ENCODE assay signal across 17 cellular contexts in the genomic region with DNA sequence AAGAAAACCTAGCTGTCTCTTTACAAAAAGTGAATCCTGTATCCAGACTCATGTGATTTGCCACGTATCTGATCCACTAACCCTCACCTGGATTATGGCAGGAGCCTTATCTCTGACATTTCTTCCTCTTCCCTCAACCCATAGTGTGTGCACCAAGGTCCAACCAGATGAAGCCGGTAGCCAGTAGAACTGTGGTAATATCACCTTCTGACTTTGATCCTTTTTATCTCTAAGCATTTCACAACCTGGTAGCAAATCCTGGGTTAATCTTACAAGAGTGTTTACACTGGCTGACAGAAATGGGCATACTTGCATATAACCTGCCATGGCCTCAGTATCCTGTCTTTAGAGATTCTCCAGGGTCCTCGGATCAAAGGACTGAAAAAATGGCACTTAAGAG. TPM values are rescaled to one million over a fixed set of nuclear protein-coding genes. Genes with fewer than 3 reads are reported as not detected.
DNase-seq lines count a peak whose midpoint lies in the region; ATAC-seq and TF ChIP-seq lines count a peak whose summit lies in the region.
"Had no signal": no experiment of that assay in that cellular context is flagged by ENCODE, and none has a peak within 500 bp of the region (broad histone marks: within the 10 kb centered on the region; RNA-seq: fewer than 3 reads in every experiment).

No MANE protein-coding gene starts in this region.

- peaks cover 20% of the 10 kb centered on the region for H3K9me3 Mint-ChIP-seq in CD4-positive, alpha-beta T cell
- H3K9me3 Mint-ChIP-seq in HFFc6 (peaks cover 39% of the 10 kb centered on the region), brain (peaks cover 0 to 38% (median 9%) of the 10 kb centered on the region in 5 experiments), natural killer cell (peaks cover 0 to 2% of the 10 kb centered on the region in 2 donors)

- H3K4me1 ChIP-seq in mucosa of descending colon (ENCODE audit: low read depth) = peaks cover 7% of the 10 kb centered on the region

- peaks cover 13% of the 10 kb centered on the region for H3K36me3 ChIP-seq in mucosa of descending colon (ENCODE audit: low read depth)

- peak overlapping the region; percentile 92 for H3K27ac Mint-ChIP-seq in CD4-positive, alpha-beta T cell
- no peak overlapping the region for H3K27ac Mint-ChIP-seq in HFFc6
- peak overlapping the region in 3 of 5 experiments; percentile 18 to 97 (median 64) for H3K27ac Mint-ChIP-seq in brain
- H3K27ac Mint-ChIP-seq in natural killer cell = peak overlapping the region; percentile 99

- DNase-seq in CD4-positive, alpha-beta T cell = no peak
- DNase-seq in HFFc6 = no peak
- DNase-seq in natural killer cell = no peak
- no peak for DNase-seq in mucosa of descending colon
- DNase-seq in NCI-H2081 (lab: John Stamatoyannopoulos, UW) = no peak
- no peak for DNase-seq in GOT3 (lab: John Stamatoyannopoulos, UW)
- DNase-seq: C1 segment of cervical spinal cord; effector memory CD4-positive, alpha-beta T cell; GM23248; left colon; NCI-H2029; NCI-H526 treated with DMSO at 0.1 percent for 48 hours; PC-3; SK-N-SH; stimulated activated CD4-positive, alpha-beta T cell treated with anti-CD3 and anti-CD28 coated beads, Interleukin-2, amount 100 ng/mL, for 24 hours had no signal

- H3K4me1 Mint-ChIP-seq in CD4-positive, alpha-beta T cell (ENCODE audit: low read depth) = peaks cover 39% of the 10 kb centered on the region
- H3K4me1 Mint-ChIP-seq in HFFc6 (ENCODE audit: low read depth) (peaks cover 14% of the 10 kb centered on the region), brain (peaks cover 37% of the 10 kb centered on the region), natural killer cell (peaks cover 41 to 47% of the 10 kb centered on the region in 2 donors)

- peaks cover 27% of the 10 kb centered on the region for H3K9me3 ChIP-seq in CD4-positive, alpha-beta T cell (ENCODE audit: control insufficient read depth, low read length)
- H3K9me3 ChIP-seq in mucosa of descending colon = peaks cover 33% of the 10 kb centered on the region

- intact Hi-C loops in CD4-positive, alpha-beta T cell (cut with DNase I, micrococcal nuclease) = no loop called here
- intact Hi-C loops in natural killer cell (cut with micrococcal nuclease) = loop anchor here (10.0 kb wide), 1 partner anchor 90 kb away; a partner anchor contains a TSS
- intact Hi-C loops in mucosa of descending colon (cut with DNase I, micrococcal nuclease) = no loop called here

- H3K27ac ChIP-seq in CD4-positive, alpha-beta T cell (ENCODE audit: low read depth, low read length) = no peak overlapping the region
- H3K27ac ChIP-seq: GM23248 had no signal

- H3K36me3 Mint-ChIP-seq in CD4-positive, alpha-beta T cell (ENCODE audit: low read depth) = peaks cover 79% of the 10 kb centered on the region
- H3K36me3 Mint-ChIP-seq in HFFc6 (ENCODE audit: low read depth) (peaks cover 67% of the 10 kb centered on the region), brain (peaks cover 85% of the 10 kb centered on the region), natural killer cell (peaks cover 25% of the 10 kb centered on the region)

- no peaks in the 10 kb centered on the region for H3K27me3 ChIP-seq in CD4-positive, alpha-beta T cell (ENCODE audit: control insufficient read depth, insufficient read depth, low read length)

- ATAC-seq in CD4-positive, alpha-beta T cell (ENCODE audit: poor library complexity) = no peak
- ATAC-seq in natural killer cell (no peak), mucosa of descending colon (no peak), GM18873 (IDR thresholded peaks at IDR 0.05; ENCODE audit: low FRiP score, unreplicated experiment) (no peak)
- ATAC-seq: left colon, PC-3 had no signal

- H3K4me3 ChIP-seq in mucosa of descending colon = no peak overlapping the region

- POLR2A ChIA-PET in CD4-positive, alpha-beta T cell (lab: Charles Lee) = interaction anchor here (0.5 to 1.1 kb wide), 2 partner anchors 227 to 300 kb away, joined by 3 read pairs; a partner anchor contains a TSS

- peak overlapping the region; percentile 93 for H3K4me3 Mint-ChIP-seq in CD4-positive, alpha-beta T cell
- H3K4me3 Mint-ChIP-seq in HFFc6 (peak overlapping the region; percentile 92), brain (peak overlapping the region; percentile 94 to 99 (median 94)), natural killer cell (peak overlapping the region; percentile 97)

- H3K27me3 Mint-ChIP-seq in CD4-positive, alpha-beta T cell = no peaks in the 10 kb centered on the region
- no peaks in the 10 kb centered on the region for H3K27me3 Mint-ChIP-seq in HFFc6 (ENCODE audit: insufficient read depth)
- peaks cover 4% of the 10 kb centered on the region for H3K27me3 Mint-ChIP-seq in brain
- no peaks in the 10 kb centered on the region for H3K27me3 Mint-ChIP-seq in natural killer cell (ENCODE audit: low read depth in 2 of 2)

- CTCF ChIA-PET in CD4-positive, alpha-beta T cell (lab: Charles Lee) = no interaction called here

- no peak for TF ChIP-seq CTCF in CD4-positive, alpha-beta T cell (IDR thresholded peaks at IDR 0.05)
- no peak for TF ChIP-seq CTCF in HFFc6 (IDR thresholded peaks at IDR 0.05)
- TF ChIP-seq CTCF in brain (conservative IDR thresholded peaks at IDR 0.05) = no peak
- no peak for TF ChIP-seq CTCF in natural killer cell (IDR thresholded peaks at IDR 0.05)
- no peak for TF ChIP-seq CTCF in mucosa of descending colon (IDR thresholded peaks at IDR 0.05)

RNA-seq across cellular contexts. Expression of a gene that starts 1.9 kb away (rescaled TPM):
- 10 to 100 TPM; 26.2 to 31.6 TPM for total RNA-seq in CD4-positive, alpha-beta T cell
- total RNA-seq in HFFc6 (2021; fragmentation: NEBNext Ultra II Directional; extraction: Animal tissue kit (Norgen Biotek cat#: 25700)) = 10 to 100 TPM in 1 of 6 experiments, 1 to 10 TPM in 5; 6.8 to 10.3 (median 9.0) TPM
- 5.7 TPM for polyA plus RNA-seq in brain (ENCODE audit: insufficient read depth, low read depth, low replicate concordance)
- total RNA-seq in natural killer cell (10 to 100 TPM; 32.1 to 46.7 (median 36.4) TPM), mucosa of descending colon (10 to 100 TPM; 12.3 to 19.9 (median 15.7) TPM)

RNA-seq across cellular contexts. Expression of a gene that starts 20.7 kb away (rescaled TPM):
- total RNA-seq in CD4-positive, alpha-beta T cell = 1 to 10 TPM; 3.5 to 4.4 TPM
- total RNA-seq in HFFc6 (2021; fragmentation: NEBNext Ultra II Directional; extraction: Animal tissue kit (Norgen Biotek cat#: 25700)) = under 1 TPM; 0.07 to 0.81 (median 0.46) TPM
- 1.5 TPM for polyA plus RNA-seq in brain (ENCODE audit: insufficient read depth, low read depth, low replicate concordance)
- 10 to 100 TPM in 1 of 3 donors, 1 to 10 TPM in 2; 4.3 to 13.3 (median 6.2) TPM for total RNA-seq in natural killer cell
- total RNA-seq in mucosa of descending colon = 10 to 100 TPM in 1 of 3 donors, 1 to 10 TPM in 1, under 1 TPM in 1; 0.82 to 15.5 (median 4.1) TPM

RNA-seq across cellular contexts. Expression of a gene that starts 25.7 kb away (rescaled TPM):
- 10 to 100 TPM; 29.0 to 34.7 TPM for total RNA-seq in CD4-positive, alpha-beta T cell
- 1 to 10 TPM in 5 of 6 experiments, under 1 TPM in 1; 1.00 to 1.6 (median 1.3) TPM for total RNA-seq in HFFc6 (2021; fragmentation: NEBNext Ultra II Directional; extraction: Animal tissue kit (Norgen Biotek cat#: 25700))
- 4.4 TPM for polyA plus RNA-seq in brain (ENCODE audit: insufficient read depth, low read depth, low replicate concordance)
- total RNA-seq in natural killer cell (10 to 100 TPM; 25.2 to 51.2 (median 38.3) TPM), mucosa of descending colon (10 to 100 TPM in 2 of 3 donors, 1 to 10 TPM in 1; 9.1 to 24.5 (median 18.4) TPM)

RNA-seq across cellular contexts. Expression of a gene that starts 33.0 kb away (rescaled TPM):
- total RNA-seq in CD4-positive, alpha-beta T cell = 10 to 100 TPM; 15.2 TPM
- 1 to 10 TPM; 2.8 to 3.9 (median 3.2) TPM for total RNA-seq in HFFc6 (2021; fragmentation: NEBNext Ultra II Directional; extraction: Animal tissue kit (Norgen Biotek cat#: 25700))
- polyA plus RNA-seq in brain (ENCODE audit: insufficient read depth, low read depth, low replicate concordance) = 2.6 TPM
- total RNA-seq in natural killer cell (10 to 100 TPM; 17.7 to 31.2 (median 27.2) TPM), mucosa of descending colon (1 to 10 TPM; 3.0 to 7.1 (median 3.7) TPM)

RNA-seq across cellular contexts. Expression of a gene that starts 59.8 kb away (rescaled TPM):
- under 1 TPM; 0.36 to 0.88 TPM for total RNA-seq in CD4-positive, alpha-beta T cell
- under 1 TPM in 3 of 6 experiments, not detected in 3; 0.23 to 0.59 (median 0.33) TPM for total RNA-seq in HFFc6 (2021; fragmentation: NEBNext Ultra II Directional; extraction: Animal tissue kit (Norgen Biotek cat#: 25700))
- polyA plus RNA-seq in brain (ENCODE audit: insufficient read depth, low read depth, low replicate concordance) = 0.53 TPM
- total RNA-seq in natural killer cell = under 1 TPM; 0.55 to 0.99 (median 0.70) TPM
- total RNA-seq in mucosa of descending colon = 1 to 10 TPM in 1 of 3 donors, under 1 TPM in 2; 0.98 to 2.0 (median 0.99) TPM
- total RNA-seq: GM23248 had no signal
- polyA plus RNA-seq: SK-N-SH had no signal
